Comparison of ENCODE assay signal across 1 cellular context in genomic region chr7:101105248-101105647, GRCh38. TPM values are rescaled to one million over a fixed set of nuclear protein-coding genes. Genes with fewer than 3 reads are reported as not detected.
"Had no signal": no experiment of that assay in that cellular context is flagged by ENCODE, and none has a peak within 500 bp of the region (broad histone marks: within the 10 kb centered on the region; RNA-seq: fewer than 3 reads in every experiment).

No MANE protein-coding gene starts in this region.

RNA-seq across cellular contexts. Expression of gene SERPINE1, which starts 21.7 kb away (rescaled TPM):
- total RNA-seq: natural killer cell treated with Interleukin-12 subunit alpha and Interleukin-12 subunit beta and Interleukin-15 and Interleukin-18, amount 100 ng/mL, for 72 hours had no signal
